In the genomic region with DNA sequence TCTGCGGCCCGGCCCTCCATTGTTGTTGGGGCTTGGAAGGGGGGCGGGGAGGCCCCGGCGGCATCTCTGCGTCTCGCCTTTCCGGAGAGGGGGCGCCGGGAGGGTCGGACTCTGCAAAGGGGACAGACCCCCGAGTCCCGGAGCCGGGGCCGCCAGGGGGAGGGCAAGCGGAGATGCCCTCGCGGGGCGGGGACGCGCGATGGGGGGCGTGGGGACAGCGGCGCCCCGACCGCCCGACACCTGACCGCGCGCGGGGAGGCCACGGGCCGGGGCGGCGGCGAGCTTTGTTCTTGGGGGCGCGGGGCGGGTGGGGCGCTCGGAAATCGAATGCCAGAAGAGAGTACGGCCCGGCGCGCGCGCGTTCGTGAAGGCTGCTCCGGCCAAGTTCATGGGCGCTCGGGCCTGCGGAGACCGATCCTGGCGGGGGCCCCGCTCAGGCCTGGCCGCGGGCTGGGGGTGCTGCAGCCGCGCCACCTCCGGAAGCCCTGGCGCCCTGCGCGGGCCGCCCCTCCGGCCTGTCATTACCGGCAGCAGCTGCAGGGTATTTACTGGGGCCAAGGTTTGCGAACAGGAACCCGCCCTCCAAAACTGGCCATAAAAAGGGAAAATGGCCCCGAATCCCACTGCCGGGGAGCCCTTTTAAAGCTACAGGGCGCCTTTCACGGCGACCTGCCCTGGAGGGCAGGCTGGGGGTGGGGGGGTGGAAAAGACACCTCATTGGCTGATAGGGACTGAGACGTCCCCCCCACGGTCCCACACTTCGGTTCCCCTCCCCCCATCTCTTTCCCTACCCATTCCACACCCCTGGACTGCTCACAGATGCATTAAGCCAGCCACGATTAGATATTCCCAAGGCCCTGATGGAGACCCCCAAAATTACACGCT, we compare ENCODE assay signal across 8 cellular contexts. TPM values are rescaled to one million over a fixed set of nuclear protein-coding genes. Genes with fewer than 3 reads are reported as not detected.
DNase-seq lines count a peak whose midpoint lies in the region; ATAC-seq and TF ChIP-seq lines count a peak whose summit lies in the region.

No MANE protein-coding gene starts in this region.

- peak overlapping the region; percentile 92 for H3K4me3 ChIP-seq in hepatocyte
- H3K4me3 ChIP-seq in spleen = peak overlapping the region; percentile 33 to 78 (median 48)

- DNase-seq in activated T-cell treated with anti-CD3 and anti-CD28 coated beads, Interleukin-2, amount 50 U/mL, for 24 hours = peak; percentile 47
- DNase-seq in activated T-cell treated with anti-CD3 and anti-CD28 coated beads for 4 hours (no peak), activated B cell treated with CpG ODN at 0.5 μM for 24 hours (peak; percentile 32), hepatocyte (ENCODE audit: low spot score) (no peak), spleen (peak; percentile 78), HT-29 (ENCODE audit: low spot score) (no peak)

- peaks cover 5% of the 10 kb centered on the region for H3K79me2 ChIP-seq in hepatocyte

- no peaks in the 10 kb centered on the region for H3K36me3 Mint-ChIP-seq in activated T-cell treated with anti-CD3 and anti-CD28 coated beads, Interleukin-2, amount 50 U/mL, for 24 hours (ENCODE audit: low read depth)
- H3K36me3 Mint-ChIP-seq in activated B cell treated with CpG ODN at 0.5 μM for 24 hours (ENCODE audit: low read depth) = no peaks in the 10 kb centered on the region

- H3K4me1 ChIP-seq in hepatocyte (ENCODE audit: insufficient read depth) (peaks cover 20% of the 10 kb centered on the region), spleen (peaks cover 5 to 51% (median 39%) of the 10 kb centered on the region in 6 donors)

- TF ChIP-seq POLR2A in spleen (IDR thresholded peaks at IDR 0.05) = no peak
- no peak for TF ChIP-seq POLR2A in GM18505 (IDR thresholded peaks at IDR 0.05; ENCODE audit: borderline replicate concordance, extremely low read depth, insufficient read depth, insufficient read length)

- H3K4me3 Mint-ChIP-seq in activated T-cell treated with anti-CD3 and anti-CD28 coated beads, Interleukin-2, amount 50 U/mL, for 24 hours = peak overlapping the region; percentile 67
- peak overlapping the region; percentile 70 for H3K4me3 Mint-ChIP-seq in activated B cell treated with CpG ODN at 0.5 μM for 24 hours

- H4K20me1 ChIP-seq in hepatocyte (ENCODE audit: insufficient read depth, poor library complexity, severe bottlenecking) = no peaks in the 10 kb centered on the region

- peak overlapping the region; percentile 73 for H2AFZ ChIP-seq in hepatocyte

- H3K36me3 ChIP-seq in hepatocyte (replicated peaks; ENCODE audit: insufficient read depth, low read depth) (no peaks in the 10 kb centered on the region), spleen (no peaks in the 10 kb centered on the region)

- CTCF ChIA-PET in activated B cell treated with CpG ODN at 0.5 μM for 24 hours (lab: Charles Lee) = interaction anchor here (1.4 kb wide), 1 partner anchor 82 kb away, joined by 3 read pairs; no protein-coding TSS in a partner anchor

- H3K27ac ChIP-seq in hepatocyte (peak overlapping the region; percentile 34), spleen (peak overlapping the region in 2 of 8 donors; percentile 11 to 14)

- H3K27me3 ChIP-seq in hepatocyte = no peaks in the 10 kb centered on the region
- H3K27me3 ChIP-seq in spleen (replicated peaks in 1 of 7) = peaks cover 0 to 60% (median 20%) of the 10 kb centered on the region in 7 donors

- POLR2A ChIA-PET in activated B cell treated with CpG ODN at 0.5 μM for 24 hours (lab: Charles Lee) = interaction anchor here (0.6 to 1.5 kb wide), 7 partner anchors 26 to 259 kb away, joined by 3 to 5 read pairs (median 3); partner anchors contain the start of gene C19orf53

- WGBS in hepatocyte (ENCODE audit: low lambda C conversion rate, missing lambda C conversion rate) = 7% methylated on average over 28 of the region's 81 CpGs
- 2 to 6% (median 2%) methylated on average over 19 to 81 of the region's 81 CpGs for WGBS in spleen, 5 donors

- ATAC-seq in activated B cell treated with CpG ODN at 0.5 μM for 24 hours (ENCODE audit: low read depth) (no peak), GM21825 (IDR thresholded peaks at IDR 0.05; ENCODE audit: unreplicated experiment) (no peak), GM18505 (IDR thresholded peaks at IDR 0.05; ENCODE audit: unreplicated experiment) (no peak)

- TF ChIP-seq CTCF in activated B cell treated with CpG ODN at 0.5 μM for 24 hours (IDR thresholded peaks at IDR 0.05) (no peak), hepatocyte (IDR thresholded peaks at IDR 0.05; ENCODE audit: poor library complexity) (no peak), spleen (IDR thresholded peaks at IDR 0.05 in 8 of 11, conservative IDR thresholded peaks at IDR 0.05 in 3 of 11) (peak in 1 of 11 experiments; percentile 6)

- no peaks in the 10 kb centered on the region for H3K9me3 Mint-ChIP-seq in activated T-cell treated with anti-CD3 and anti-CD28 coated beads, Interleukin-2, amount 50 U/mL, for 24 hours
- H3K9me3 Mint-ChIP-seq in activated B cell treated with CpG ODN at 0.5 μM for 24 hours = no peaks in the 10 kb centered on the region

- peak overlapping the region; percentile 59 for H3K27ac Mint-ChIP-seq in activated T-cell treated with anti-CD3 and anti-CD28 coated beads, Interleukin-2, amount 50 U/mL, for 24 hours
- H3K27ac Mint-ChIP-seq in activated B cell treated with CpG ODN at 0.5 μM for 24 hours = no peak overlapping the region

- H3K9me3 ChIP-seq in hepatocyte (ENCODE audit: low read depth) = no peaks in the 10 kb centered on the region
- no peaks in the 10 kb centered on the region for H3K9me3 ChIP-seq in spleen

- H3K27me3 Mint-ChIP-seq in activated T-cell treated with anti-CD3 and anti-CD28 coated beads, Interleukin-2, amount 50 U/mL, for 24 hours = peaks cover 43% of the 10 kb centered on the region
- peaks cover 35% of the 10 kb centered on the region for H3K27me3 Mint-ChIP-seq in activated B cell treated with CpG ODN at 0.5 μM for 24 hours

- H3K4me1 Mint-ChIP-seq in activated T-cell treated with anti-CD3 and anti-CD28 coated beads, Interleukin-2, amount 50 U/mL, for 24 hours (ENCODE audit: low read depth) = peaks cover 42% of the 10 kb centered on the region
- peaks cover 26% of the 10 kb centered on the region for H3K4me1 Mint-ChIP-seq in activated B cell treated with CpG ODN at 0.5 μM for 24 hours

- intact Hi-C loops in activated B cell treated with CpG ODN at 0.5 μM for 24 hours (cut with micrococcal nuclease) (no loop called here), spleen (cut with DNase I; ENCODE audit: low total_unique reads) (loop anchor here (10.0 kb wide), 1 partner anchor 591 kb away; no protein-coding TSS in a partner anchor)

- no peaks in the 10 kb centered on the region for H3K9me2 ChIP-seq in hepatocyte (replicated peaks; ENCODE audit: insufficient read depth)

- peak overlapping the region; percentile 96 for H3K4me2 ChIP-seq in hepatocyte

RNA-seq across cellular contexts. Expression of gene NANOS3, which starts 11.1 kb away (rescaled TPM):
- total RNA-seq in activated B cell treated with CpG ODN at 0.5 μM for 24 hours = not detected in 2 replicates
- 0.60 TPM in 1 of 2 replicates, not detected in the other for total RNA-seq in hepatocyte
- polyA plus RNA-seq in hepatocyte = 2.1 and 4.0 TPM in 2 replicates
- not detected for total RNA-seq in spleen
- polyA plus RNA-seq in spleen = under 1 TPM; 0.42 to 0.99 (median 0.52) TPM
- not detected in 2 replicates for total RNA-seq in HT-29 (2014; rRNA removed; shearing (Covaris generic))

RNA-seq across cellular contexts. Expression of gene BRME1, which starts 40.1 kb away (rescaled TPM):
- total RNA-seq in activated B cell treated with CpG ODN at 0.5 μM for 24 hours = 1.2 and 2.0 TPM in 2 replicates
- 2.2 and 14.4 TPM in 2 replicates for total RNA-seq in hepatocyte
- polyA plus RNA-seq in hepatocyte = 3.2 and 4.5 TPM in 2 replicates
- 1 to 10 TPM in 6 of 7 donors, under 1 TPM in 1; 0.97 to 3.5 (median 2.1) TPM for total RNA-seq in spleen
- polyA plus RNA-seq in spleen = 1 to 10 TPM; 1.3 to 3.8 (median 2.7) TPM
- total RNA-seq in HT-29 (2014; rRNA removed; shearing (Covaris generic)) = 2.2 and 3.9 TPM in 2 replicates

RNA-seq across cellular contexts. Expression of gene CC2D1A, which starts 40.2 kb away (rescaled TPM):
- 32.4 and 35.6 TPM in 2 replicates for total RNA-seq in activated B cell treated with CpG ODN at 0.5 μM for 24 hours
- 14.8 and 20.8 TPM in 2 replicates for total RNA-seq in hepatocyte
- 40.9 and 43.3 TPM in 2 replicates for polyA plus RNA-seq in hepatocyte
- 10 to 100 TPM; 26.2 to 40.1 (median 28.8) TPM for total RNA-seq in spleen
- polyA plus RNA-seq in spleen = 10 to 100 TPM; 13.0 to 27.2 (median 24.5) TPM
- total RNA-seq in HT-29 (2014; rRNA removed; shearing (Covaris generic)) = 36.0 and 39.6 TPM in 2 replicates

Comparison
In these comparisons a context has a peak if more than half of its experiments do, and no peak if none do; other contexts are left out.
1. DNase-seq: peak in activated T-cell treated with anti-CD3 and anti-CD28 coated beads, Interleukin-2, amount 50 U/mL, for 24 hours (single experiment), activated B cell treated with CpG ODN at 0.5 μM for 24 hours (single experiment) and spleen (single experiment); none in activated T-cell treated with anti-CD3 and anti-CD28 coated beads for 4 hours (single experiment), hepatocyte (single experiment) and HT-29 (single experiment).